Comparison of ENCODE assay signal across 9 cellular contexts in genomic region chr7:88759216-88759955, GRCh38. TPM values are rescaled to one million over a fixed set of nuclear protein-coding genes. Genes with fewer than 3 reads are reported as not detected.
DNase-seq lines count a peak whose midpoint lies in the region; ATAC-seq, FAIRE-seq and TF ChIP-seq lines count a peak whose summit lies in the region.
"Had no signal": no experiment of that assay in that cellular context is flagged by ENCODE, and none has a peak within 500 bp of the region (broad histone marks: within the 10 kb centered on the region; RNA-seq: fewer than 3 reads in every experiment).

Gene ZNF804B (plus strand): TSS chr7:88759700. CDS start chr7:88759977, 277 bp downstream.

- no peak for ATAC-seq in effector memory CD8-positive, alpha-beta T cell (replicated peaks)

- DNase-seq in coronary artery (ENCODE audit: low spot score) (no peak), mesothelial cell of epicardium (ENCODE audit: low spot score in 2 of 2, unreplicated experiment in 2 of 2) (peak; percentile 21 to 42), GM19239 (ENCODE audit: insufficient read length, low spot score) (no peak), SKM-1 treated with dmso at 0.1 percent for 144 hours (lab: John Stamatoyannopoulos, UW; ENCODE audit: unreplicated experiment) (no peak), ureter (ENCODE audit: low spot score) (no peak)
- DNase-seq in effector memory CD8-positive, alpha-beta T cell = no peak

- peaks cover 8% of the 10 kb centered on the region for H3K4me1 Mint-ChIP-seq in mesothelial cell of epicardium
- no peaks in the 10 kb centered on the region for H3K4me1 Mint-ChIP-seq in effector memory CD8-positive, alpha-beta T cell (ENCODE audit: low read depth in 2 of 2)

- FAIRE-seq in GM19239 (lab: Jason Lieb, UNC) = no peak
- FAIRE-seq: G401.6 had no signal

- peaks cover 55% of the 10 kb centered on the region for H3K27me3 ChIP-seq in HUES6 (ENCODE audit: control insufficient read depth, insufficient read depth, low read length)

- H3K27ac ChIP-seq in 22Rv1 (no peak within 1 kb of the TSS), HUES6 (ENCODE audit: low read depth, low read length) (no peak within 1 kb of the TSS), coronary artery (no peak within 1 kb of the TSS)

- H3K27me3 Mint-ChIP-seq in mesothelial cell of epicardium (ENCODE audit: low read depth) = peaks cover 89% of the 10 kb centered on the region
- H3K27me3 Mint-ChIP-seq in effector memory CD8-positive, alpha-beta T cell = peaks cover 8 to 24% of the 10 kb centered on the region in 2 donors

- H3K4me1 ChIP-seq in HUES6 (ENCODE audit: control insufficient read depth, insufficient read depth, low read length) = peaks cover 9% of the 10 kb centered on the region; the same call in 1 of the 2 replicates

- peak; percentile 34; the same call in 1 of the 2 replicates for TF ChIP-seq CTCF in 22Rv1 (IDR thresholded peaks at IDR 0.05)
- no peak for TF ChIP-seq CTCF in coronary artery (IDR thresholded peaks at IDR 0.05)
- no peak for TF ChIP-seq CTCF in mesothelial cell of epicardium (IDR thresholded peaks at IDR 0.05; ENCODE audit: unreplicated experiment)

- H3K4me3 Mint-ChIP-seq in mesothelial cell of epicardium = peak within 1 kb of the TSS; percentile 66
- H3K4me3 Mint-ChIP-seq in effector memory CD8-positive, alpha-beta T cell = no peak within 1 kb of the TSS

- peak within 1 kb of the TSS; percentile 74 for H3K4me3 ChIP-seq in HUES6 (ENCODE audit: low read depth, low read length)
- H3K4me3 ChIP-seq in coronary artery = peak within 1 kb of the TSS; percentile 70

- H3K36me3 Mint-ChIP-seq in mesothelial cell of epicardium = no peaks in the 10 kb centered on the region
- H3K36me3 Mint-ChIP-seq in effector memory CD8-positive, alpha-beta T cell (ENCODE audit: insufficient read depth) = no peaks in the 10 kb centered on the region

- H3K9me3 ChIP-seq in HUES6 (ENCODE audit: control insufficient read depth, insufficient read depth, low read depth, low read length) = no peaks in the 10 kb centered on the region

- no peaks in the 10 kb centered on the region for H3K36me3 ChIP-seq in HUES6 (ENCODE audit: control insufficient read depth, insufficient read depth, low read length)

- no peak within 1 kb of the TSS for H3K27ac Mint-ChIP-seq in mesothelial cell of epicardium
- no peak within 1 kb of the TSS for H3K27ac Mint-ChIP-seq in effector memory CD8-positive, alpha-beta T cell

- H3K9ac ChIP-seq in HUES6 (ENCODE audit: low read length) = peak within 1 kb of the TSS; percentile 32

- no peaks in the 10 kb centered on the region for H3K9me3 Mint-ChIP-seq in mesothelial cell of epicardium
- H3K9me3 Mint-ChIP-seq in effector memory CD8-positive, alpha-beta T cell = peaks cover 0 to 2% of the 10 kb centered on the region in 2 donors

RNA-seq across cellular contexts. Expression of gene ZNF804B, which starts in this region (rescaled TPM):
- total RNA-seq in mesothelial cell of epicardium (0.38 to 0.66 TPM (median 0.47 TPM) in 3 replicates), ureter (not detected)

Comparison
In these comparisons a context has a peak if more than half of its experiments do, and no peak if none do; other contexts are left out.
1. Peak in DNase-seq in mesothelial cell of epicardium; RNA of the gene not detected or under 1 TPM.